ENCODE assay signal across 8 cellular contexts in genomic region chr2:127080226-127080940, GRCh38. TPM values are rescaled to one million over a fixed set of nuclear protein-coding genes. Genes with fewer than 3 reads are reported as not detected.
DNase-seq lines count a peak whose midpoint lies in the region; ATAC-seq and TF ChIP-seq lines count a peak whose summit lies in the region.

No MANE protein-coding gene starts in this region.

- H3K27me3 ChIP-seq in heart left ventricle (no peaks in the 10 kb centered on the region), testis (no peaks in the 10 kb centered on the region)

- no peaks in the 10 kb centered on the region for H3K36me3 ChIP-seq in heart left ventricle
- no peaks in the 10 kb centered on the region for H3K36me3 ChIP-seq in testis (ENCODE audit: low read depth, missing control alignments)

- peak overlapping the region in 1 of 12 donors; percentile 52 for H3K4me3 ChIP-seq in heart left ventricle
- no peak overlapping the region for H3K4me3 ChIP-seq in testis

- ATAC-seq in activated CD4-positive, CD25-positive, alpha-beta regulatory T cell treated with anti-CD3 and anti-CD28 coated beads, Interleukin-2, amount 50 U/mL, for 24 hours = peak; percentile 57 to 64
- ATAC-seq in heart left ventricle = peak; percentile 38 to 73 (median 56)

- H3K9me3 ChIP-seq in heart left ventricle (no peaks in the 10 kb centered on the region), testis (no peaks in the 10 kb centered on the region)

- H3K4me1 ChIP-seq in heart left ventricle (peaks cover 0 to 57% (median 21%) of the 10 kb centered on the region in 12 donors), testis (peaks cover 55% of the 10 kb centered on the region)

- 60 to 76% (median 65%) methylated on average over 12 to 14 of the region's 14 CpGs for WGBS in heart left ventricle, 4 donors
- WGBS in testis, 2 donors = 73 to 75% methylated on average over 10 to 14 of the region's 14 CpGs

- intact Hi-C loops in heart left ventricle (cut with DNase I) = no loop called here
- intact Hi-C loops in testis (cut with DNase I; ENCODE audit: low total_unique reads) = loop anchor here (10.0 kb wide), 1 partner anchor 94 kb away; no protein-coding TSS in a partner anchor

- H3K27ac ChIP-seq in VCaP (peak overlapping the region; percentile 42; the same call in 1 of the 2 replicates), heart left ventricle (peak overlapping the region in 1 of 12 donors; percentile 78), testis (peak overlapping the region in 1 of 2 donors; percentile 55)

- TF ChIP-seq CTCF in VCaP (conservative IDR thresholded peaks at IDR 0.05) (no peak), heart left ventricle (IDR thresholded peaks at IDR 0.05) (no peak), testis (IDR thresholded peaks at IDR 0.05) (no peak)

- no peak for DNase-seq in activated CD4-positive, CD25-positive, alpha-beta regulatory T cell (lab: John Stamatoyannopoulos, UW)
- peak in 1 of 5 donors; percentile 65 for DNase-seq in heart left ventricle
- peak in 4 of 6 experiments; percentile 6 to 43 (median 25) for DNase-seq in stimulated activated naive CD4-positive, alpha-beta T cell (lab: John Stamatoyannopoulos, UW)
- DNase-seq in superior temporal gyrus (ENCODE audit: extremely low spot score) = no peak
- DNase-seq in NCI-H526 treated with DMSO at 0.1 percent for 48 hours (lab: John Stamatoyannopoulos, UW) = no peak
- no peak for DNase-seq in testis

- no peak for TF ChIP-seq POLR2A in heart left ventricle (IDR thresholded peaks at IDR 0.05)
- TF ChIP-seq POLR2A in testis (IDR thresholded peaks at IDR 0.05) = no peak

RNA-seq across cellular contexts. Expression of gene BIN1, which starts 26.6 kb away (rescaled TPM):
- total RNA-seq in heart left ventricle (10 to 100 TPM; 10.9 to 22.2 (median 16.8) TPM), testis (10 to 100 TPM; 25.0 to 28.7 TPM)
- polyA plus RNA-seq in heart left ventricle (1 to 10 TPM; 4.3 to 9.6 TPM), testis (ENCODE audit: insufficient read depth, low read depth, low replicate concordance) (38.8 TPM)

Comparison
In these comparisons a context has a peak if more than half of its experiments do, and no peak if none do; other contexts are left out.
1. DNase-seq: peak in stimulated activated naive CD4-positive, alpha-beta T cell (4 of 6); none in activated CD4-positive, CD25-positive, alpha-beta regulatory T cell (0 of 4), superior temporal gyrus (single experiment), NCI-H526 treated with DMSO at 0.1 percent for 48 hours (single experiment) and testis (single experiment).